In the genomic region with DNA sequence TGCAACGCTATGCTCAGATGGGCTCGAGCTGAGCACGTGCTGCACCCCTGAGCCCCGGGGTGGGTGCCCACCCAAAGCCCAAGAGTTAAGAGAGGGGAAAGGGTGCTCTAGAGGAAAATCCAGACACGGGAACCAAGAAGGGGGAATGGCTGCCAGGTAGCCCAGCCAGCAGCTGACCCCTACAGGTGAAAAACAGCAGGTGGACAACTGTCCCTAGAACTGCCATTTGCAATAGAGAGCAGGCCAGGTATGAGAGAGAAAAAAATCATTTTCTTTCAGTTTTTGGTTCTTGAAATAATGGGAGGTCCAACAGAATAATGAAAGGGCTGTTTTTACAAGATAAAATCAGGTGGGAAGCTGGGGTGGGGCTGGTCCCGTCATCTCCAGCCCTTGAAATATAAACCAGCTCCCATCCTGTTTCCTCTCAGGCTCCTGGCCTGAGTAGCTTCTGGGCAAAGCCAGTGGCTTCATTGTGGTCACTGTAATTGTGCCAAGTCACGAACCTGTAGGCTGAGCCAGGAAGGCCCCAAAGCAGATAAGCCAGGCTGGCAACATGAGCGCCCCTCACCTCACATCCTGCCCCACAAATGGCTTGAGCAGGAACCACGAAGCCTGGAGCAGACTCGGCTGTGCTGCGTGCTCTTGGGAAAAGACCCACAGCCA, we compare ENCODE assay signal across 1 cellular context.
TF ChIP-seq lines count a peak whose summit lies in the region.

No MANE protein-coding gene starts in this region.

TF ChIP-seq in K562, 482 proteins besides CTCF, POLR2A, EP300 and RAD21 (continued from another document):
- no peak for TF ChIP-seq ZNF184 (CRISPR knock-in tag; IDR thresholded peaks at IDR 0.05)
- no peak for TF ChIP-seq HMGXB4 (CRISPR knock-in tag; IDR thresholded peaks at IDR 0.05)
- no peak for TF ChIP-seq ZBTB1 (CRISPR knock-in tag; IDR thresholded peaks at IDR 0.05; ENCODE audit: borderline replicate concordance, low read depth)
- no peak for TF ChIP-seq MTA1 (IDR thresholded peaks at IDR 0.05; ENCODE audit: borderline replicate concordance)
- TF ChIP-seq, protein P1, sequence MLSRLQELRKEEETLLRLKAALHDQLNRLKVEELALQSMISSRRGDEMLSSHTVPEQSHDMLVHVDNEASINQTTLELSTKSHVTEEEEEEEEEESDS (CRISPR knock-in tag; IDR thresholded peaks at IDR 0.05): no peak
- no peak for TF ChIP-seq ZNF79 (CRISPR knock-in tag; IDR thresholded peaks at IDR 0.05; ENCODE audit: low read depth)
- TF ChIP-seq ZNF589 (CRISPR knock-in tag; IDR thresholded peaks at IDR 0.05; ENCODE audit: low read depth): no peak
- TF ChIP-seq, protein P2, sequence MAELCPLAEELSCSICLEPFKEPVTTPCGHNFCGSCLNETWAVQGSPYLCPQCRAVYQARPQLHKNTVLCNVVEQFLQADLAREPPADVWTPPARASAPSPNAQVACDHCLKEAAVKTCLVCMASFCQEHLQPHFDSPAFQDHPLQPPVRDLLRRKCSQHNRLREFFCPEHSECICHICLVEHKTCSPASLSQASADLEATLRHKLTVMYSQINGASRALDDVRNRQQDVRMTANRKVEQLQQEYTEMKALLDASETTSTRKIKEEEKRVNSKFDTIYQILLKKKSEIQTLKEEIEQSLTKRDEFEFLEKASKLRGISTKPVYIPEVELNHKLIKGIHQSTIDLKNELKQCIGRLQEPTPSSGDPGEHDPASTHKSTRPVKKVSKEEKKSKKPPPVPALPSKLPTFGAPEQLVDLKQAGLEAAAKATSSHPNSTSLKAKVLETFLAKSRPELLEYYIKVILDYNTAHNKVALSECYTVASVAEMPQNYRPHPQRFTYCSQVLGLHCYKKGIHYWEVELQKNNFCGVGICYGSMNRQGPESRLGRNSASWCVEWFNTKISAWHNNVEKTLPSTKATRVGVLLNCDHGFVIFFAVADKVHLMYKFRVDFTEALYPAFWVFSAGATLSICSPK (IDR thresholded peaks at IDR 0.05; ENCODE audit: borderline replicate concordance): no peak
- no peak for TF ChIP-seq NEUROD1 (IDR thresholded peaks at IDR 0.05; ENCODE audit: borderline replicate concordance, low read depth, low read length, partially characterized antibody)
- TF ChIP-seq HMG20B (CRISPR knock-in tag; IDR thresholded peaks at IDR 0.05): no peak
- TF ChIP-seq TAL1 (IDR thresholded peaks at IDR 0.05): no peak
- TF ChIP-seq TBL1XR1 (IDR thresholded peaks at IDR 0.05; ENCODE audit: low read length in 2 of 2): no peak
- no peak for TF ChIP-seq ZBED1 (IDR thresholded peaks at IDR 0.05)
- no peak for TF ChIP-seq ZBTB34 (CRISPR knock-in tag; IDR thresholded peaks at IDR 0.05)
- TF ChIP-seq POU5F1 (IDR thresholded peaks at IDR 0.05; ENCODE audit: borderline replicate concordance, low read depth, low read length, partially characterized antibody): no peak
TF ChIP-seq in K562: peak in this region for 0.
